Comparison of ENCODE assay signal across 26 cellular contexts in the genomic region with DNA sequence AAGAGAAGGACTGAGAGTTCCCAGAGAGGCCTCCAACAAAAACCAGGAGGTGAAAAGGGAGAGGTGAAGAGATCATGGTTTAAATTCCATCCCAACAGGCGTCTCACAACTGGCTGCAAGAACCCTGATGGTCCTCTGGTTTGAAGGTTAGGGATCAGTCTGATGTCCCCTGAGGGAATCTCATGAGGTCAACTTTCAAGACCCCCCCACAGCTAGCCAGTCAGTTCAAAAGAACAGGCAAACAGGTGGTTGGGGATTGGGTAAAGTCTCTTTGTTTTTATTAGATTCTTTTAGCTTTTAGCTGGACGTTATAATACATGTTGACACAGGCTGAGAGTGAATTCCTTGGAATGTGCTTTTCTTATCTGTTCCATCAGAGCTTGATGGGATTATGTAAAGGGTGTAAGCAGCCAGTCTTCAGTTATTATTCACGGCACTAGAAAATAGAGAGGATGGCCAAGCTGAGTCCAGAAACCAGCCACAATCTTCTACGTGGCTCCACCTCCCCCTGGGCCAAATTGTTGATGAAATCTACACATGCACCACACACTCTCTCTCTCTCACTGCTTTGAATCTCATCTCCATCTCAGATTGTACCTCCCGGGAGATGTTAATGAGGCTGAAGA. TPM values are rescaled to one million over a fixed set of nuclear protein-coding genes. Genes with fewer than 3 reads are reported as not detected.
A peak's percentile ranks its signal among the peaks of the same experiment; 100 is the strongest.
DNase-seq lines count a peak whose midpoint lies in the region; ATAC-seq and TF ChIP-seq lines count a peak whose summit lies in the region.
"Had no signal": no experiment of that assay in that cellular context is flagged by ENCODE, and none has a peak within 500 bp of the region (broad histone marks: within the 10 kb centered on the region; RNA-seq: fewer than 3 reads in every experiment).

No MANE protein-coding gene starts in this region.

- TF ChIP-seq POLR2A in prostate gland (IDR thresholded peaks at IDR 0.05), result no peak

- CTCF ChIA-PET in RWPE1 (lab: Yijun Ruan, JAX), result interaction anchor here (0.9 kb wide), 1 partner anchor 68 kb away, joined by 4 read pairs; no protein-coding TSS in a partner anchor

- no peak for ATAC-seq in HG02970 (IDR thresholded peaks at IDR 0.05; ENCODE audit: low FRiP score, unreplicated experiment)
- ATAC-seq: activated T-cell treated with anti-CD3 and anti-CD28 coated beads, Interleukin-2, amount 50 U/mL, for 4 hours; heart right ventricle; K562; left cardiac atrium had no signal

- H3K4me3 ChIP-seq in fibroblast of villous mesenchyme (ENCODE audit: low read depth, low read length) (no peak overlapping the region), prostate gland (no peak overlapping the region)
- H3K4me3 ChIP-seq: heart right ventricle, K562, stomach, thyroid gland had no signal

- H3K4me1 ChIP-seq in prostate gland (replicated peaks), result no peaks in the 10 kb centered on the region
- H3K4me1 ChIP-seq: heart right ventricle, thyroid gland had no signal

- no peaks in the 10 kb centered on the region for H3K27me3 ChIP-seq in prostate gland (replicated peaks; ENCODE audit: insufficient read depth)
- H3K27me3 ChIP-seq: heart right ventricle, stomach, thyroid gland had no signal

- 11% methylated on average over 5 of the region's 5 CpGs for WGBS in prostate gland

- DNase-seq in EH (ENCODE audit: low read depth) (peak; percentile 1), RWPE1 (ENCODE audit: low spot score) (peak; percentile 34), fibroblast of villous mesenchyme (ENCODE audit: low read depth) (peak; percentile 2), prostate gland (ENCODE audit: low spot score) (peak; percentile 33), GOT3 (lab: John Stamatoyannopoulos, UW) (no peak), GM20000 (ENCODE audit: low spot score) (no peak)
- DNase-seq: activated CD4-positive, alpha-beta T cell treated with anti-CD3 and anti-CD28 coated beads, Interleukin-2, amount 10 ng/mL, durations not matched to agents 7 days and 5 days; activated gamma-delta T cell treated with Interleukin-2 at 50 U/mL for 16 hours; activated T-cell treated with anti-CD3 and anti-CD28 coated beads, Interleukin-2, amount 50 U/mL, for 4 hours; H9; heart right ventricle; left cardiac atrium; MM.1S; NCI-H2029 treated with DMSO at 0.1 percent for 48 hours; NCI-H774; nucleus accumbens; RPMI8226; stimulated activated CD8-positive, alpha-beta memory T cell treated with anti-CD3 and anti-CD28 coated beads, Interleukin-4, amount 100 ng/mL, for 48 hours; stomach; thyroid gland; WERI-Rb-1 had no signal

- no peaks in the 10 kb centered on the region for H3K9me3 ChIP-seq in prostate gland
- H3K9me3 ChIP-seq: stomach, thyroid gland had no signal

- no peaks in the 10 kb centered on the region for H3K36me3 ChIP-seq in prostate gland
- H3K36me3 ChIP-seq: heart right ventricle, stomach, thyroid gland, WERI-Rb-1 had no signal

- H3K27ac ChIP-seq in RWPE1 (no peak overlapping the region), prostate gland (peak overlapping the region; percentile 43 to 62)
- H3K27ac ChIP-seq: heart right ventricle, stomach, thyroid gland, WERI-Rb-1 had no signal

- POLR2A ChIA-PET in RWPE1 (lab: Yijun Ruan, JAX; ENCODE audit: low non-redundant PET), result no interaction called here

- no peak for TF ChIP-seq CTCF in RWPE1 (conservative IDR thresholded peaks at IDR 0.05; ENCODE audit: low read depth)
- no peak for TF ChIP-seq CTCF in fibroblast of villous mesenchyme (IDR thresholded peaks at IDR 0.05; ENCODE audit: insufficient read depth, low read depth, low read length)
- no peak for TF ChIP-seq CTCF in prostate gland (IDR thresholded peaks at IDR 0.05)
- TF ChIP-seq CTCF in GM20000 (IDR thresholded peaks at IDR 0.05; ENCODE audit: extremely low read depth, missing control alignments), result no peak

- intact Hi-C loops in prostate gland (cut with DNase I), result no loop called here

RNA-seq across cellular contexts. Expression of gene ENPP6, which starts 20.8 kb away (rescaled TPM):
- total RNA-seq in fibroblast of villous mesenchyme (not detected in 2 replicates), prostate gland (1 to 10 TPM in 1 of 2 donors, under 1 TPM in 1; 0.68 to 5.9 TPM)
- total RNA-seq: epithelial cell of proximal tubule, H9, HT-29, pulmonary artery endothelial cell had no signal

Comparison
In these comparisons a context has a peak if more than half of its experiments do, and no peak if none do; other contexts are left out.
1. DNase-seq: peak in EH (single experiment), RWPE1 (single experiment), fibroblast of villous mesenchyme (single experiment) and prostate gland (single experiment); none in GOT3 (single experiment) and GM20000 (single experiment).